Comparison of ENCODE assay signal across 9 cellular contexts in the genomic region with DNA sequence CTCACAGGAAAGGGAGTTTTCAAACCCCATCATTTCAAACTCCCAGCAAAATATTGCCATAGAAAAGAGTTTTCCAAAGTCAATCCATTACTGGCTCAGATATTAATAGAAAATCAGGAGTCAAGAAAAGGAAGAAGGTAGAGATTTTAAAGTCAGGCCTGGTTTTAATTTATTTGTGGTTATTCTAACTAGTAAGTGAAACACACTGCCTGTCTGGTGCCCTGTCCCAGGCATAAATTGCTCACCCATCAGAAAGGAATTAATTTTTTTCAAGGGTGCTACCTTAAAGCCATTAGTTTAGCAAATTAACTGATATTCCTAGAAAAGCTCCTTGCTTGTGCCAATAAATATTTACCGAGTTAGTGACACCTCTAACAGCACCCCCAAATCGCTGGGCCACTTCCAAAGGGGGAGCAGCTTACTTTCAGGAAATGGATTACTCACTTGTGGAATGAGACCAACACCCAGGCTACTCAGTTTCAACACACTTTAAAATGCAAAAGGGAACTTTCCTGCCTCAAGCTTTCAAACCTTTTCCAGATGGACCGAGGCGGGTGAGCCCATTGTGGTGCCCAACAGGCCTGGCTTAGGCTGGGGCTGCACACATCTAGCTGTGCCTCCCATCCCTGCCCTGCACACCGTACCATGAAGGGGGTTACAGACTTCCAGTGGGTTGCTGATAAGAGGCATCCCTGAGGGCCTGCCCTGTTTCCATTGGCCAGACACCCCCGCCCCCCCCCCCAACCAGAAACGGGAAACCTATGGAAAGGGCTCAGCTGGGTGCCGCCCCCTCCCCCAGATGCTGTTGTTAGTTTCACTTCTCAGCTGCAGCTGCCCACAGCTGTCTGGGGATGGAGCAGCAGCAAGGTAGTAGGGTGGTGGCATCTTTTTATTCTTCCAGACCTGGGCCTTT.
DNase-seq lines count a peak whose midpoint lies in the region; ATAC-seq and TF ChIP-seq lines count a peak whose summit lies in the region.
"Had no signal": no experiment of that assay in that cellular context is flagged by ENCODE, and none has a peak within 500 bp of the region (broad histone marks: within the 10 kb centered on the region; RNA-seq: fewer than 3 reads in every experiment).

No MANE protein-coding gene starts in this region.

- peaks cover 0 to 8% of the 10 kb centered on the region in 2 donors for H3K36me3 Mint-ChIP-seq in stimulated activated naive B cell treated with anti-CD40 and anti-IgM and Interleukin-4, amounts not matched to agents 10 μg/mL and 1 μg/mL and 100 μg/mL, for 72 hours

- H3F3A ChIP-seq in GM23248 (ENCODE audit: insufficient read depth), result peaks cover 50% of the 10 kb centered on the region

- no peaks in the 10 kb centered on the region for H3K9me3 ChIP-seq in GM23248 (ENCODE audit: low read depth)
- H3K9me3 ChIP-seq in right cardiac atrium (ENCODE audit: control insufficient read depth, low read length), result no peaks in the 10 kb centered on the region
- no peaks in the 10 kb centered on the region for H3K9me3 ChIP-seq in prostate gland

- peaks cover 75% of the 10 kb centered on the region for H3K4me1 ChIP-seq in GM23248 (ENCODE audit: insufficient read depth)
- peaks cover 23% of the 10 kb centered on the region for H3K4me1 ChIP-seq in right cardiac atrium (ENCODE audit: control insufficient read depth, insufficient read depth, low read length)
- H3K4me1 ChIP-seq in prostate gland (replicated peaks), result no peaks in the 10 kb centered on the region

- no peak for TF ChIP-seq CTCF in prostate gland (IDR thresholded peaks at IDR 0.05)

- H3K9me2 ChIP-seq in GM23248 (ENCODE audit: insufficient read depth), result no peaks in the 10 kb centered on the region

- H3K27ac Mint-ChIP-seq in stimulated activated naive B cell treated with anti-CD40 and anti-IgM and Interleukin-4, amounts not matched to agents 10 μg/mL and 1 μg/mL and 100 μg/mL, for 72 hours, result no peak overlapping the region

- in situ Hi-C loops in GM23248 (cut with MboI), result no loop called here

- peaks cover 86% of the 10 kb centered on the region for H3K79me2 ChIP-seq in GM23248 (ENCODE audit: insufficient read depth)

- no peaks in the 10 kb centered on the region for H3K9me3 Mint-ChIP-seq in stimulated activated naive B cell treated with anti-CD40 and anti-IgM and Interleukin-4, amounts not matched to agents 10 μg/mL and 1 μg/mL and 100 μg/mL, for 72 hours

- no peaks in the 10 kb centered on the region for H4K20me1 ChIP-seq in GM23248 (ENCODE audit: insufficient read depth)

- no peak for TF ChIP-seq POLR2A in prostate gland (IDR thresholded peaks at IDR 0.05)

- H3K4me3 ChIP-seq in GM23248 (peak overlapping the region; percentile 38; the same call in 1 of the 2 replicates), right cardiac atrium (ENCODE audit: low read length) (no peak overlapping the region), prostate gland (no peak overlapping the region)

- H3K4me3 Mint-ChIP-seq in stimulated activated naive B cell treated with anti-CD40 and anti-IgM and Interleukin-4, amounts not matched to agents 10 μg/mL and 1 μg/mL and 100 μg/mL, for 72 hours, result no peak overlapping the region

- peak overlapping the region; percentile 76 for H3K4me2 ChIP-seq in GM23248 (ENCODE audit: unreplicated experiment)

- peak; percentile 94 for DNase-seq in GM23248
- DNase-seq in amniotic stem cell (lab: John Stamatoyannopoulos, UW), result peak; percentile 63
- DNase-seq in right cardiac atrium, result peak; percentile 70 to 80 (median 72)
- DNase-seq in stimulated activated naive B cell treated with anti-CD40 and anti-IgM and Interleukin-4, amounts not matched to agents 10 μg/mL and 1 μg/mL and 100 μg/mL, for 72 hours, result no peak
- no peak for DNase-seq in activated naive CD4-positive, alpha-beta T cell treated with anti-CD3 and anti-CD28 coated beads, Interleukin-2, amount 50 U/mL, for 16 hours
- DNase-seq in activated CD8-positive, alpha-beta memory T cell treated with anti-CD3 and anti-CD28 coated beads for 24 hours, result no peak
- no peak for DNase-seq in prostate gland (ENCODE audit: low spot score)
- DNase-seq: activated gamma-delta T cell treated with Interleukin-2 at 50 U/mL for 16 hours had no signal

- H3K27me3 ChIP-seq in GM23248 (replicated peaks; ENCODE audit: insufficient read depth), result no peaks in the 10 kb centered on the region
- no peaks in the 10 kb centered on the region for H3K27me3 ChIP-seq in right cardiac atrium (ENCODE audit: control insufficient read depth, insufficient read depth)
- no peaks in the 10 kb centered on the region for H3K27me3 ChIP-seq in prostate gland (replicated peaks; ENCODE audit: insufficient read depth)

- no peaks in the 10 kb centered on the region for H3K27me3 Mint-ChIP-seq in stimulated activated naive B cell treated with anti-CD40 and anti-IgM and Interleukin-4, amounts not matched to agents 10 μg/mL and 1 μg/mL and 100 μg/mL, for 72 hours

- peaks cover 6 to 8% of the 10 kb centered on the region in 2 donors for H3K4me1 Mint-ChIP-seq in stimulated activated naive B cell treated with anti-CD40 and anti-IgM and Interleukin-4, amounts not matched to agents 10 μg/mL and 1 μg/mL and 100 μg/mL, for 72 hours

- intact Hi-C loops in right cardiac atrium (cut with DNase I), result no loop called here
- intact Hi-C loops in prostate gland (cut with DNase I), result no loop called here

- ATAC-seq in right cardiac atrium (peak; percentile 3 to 23), GM18861 (IDR thresholded peaks at IDR 0.05; ENCODE audit: unreplicated experiment) (no peak)
- peak; percentile 57 to 91 for ATAC-seq in stimulated activated naive B cell treated with anti-CD40 and anti-IgM and Interleukin-4, amounts not matched to agents 10 μg/mL and 1 μg/mL and 100 μg/mL, for 72 hours (replicated peaks)

- H3K9ac ChIP-seq in GM23248, result peak overlapping the region; percentile 55

- WGBS in GM23248 (ENCODE audit: low coverage in 1 of 2, low lambda C conversion rate in 2 of 2, missing lambda C conversion rate in 2 of 2), 2 experiments, result 2 to 3% methylated on average over 7 to 8 of the region's 8 CpGs
- 23% methylated on average over 8 of the region's 8 CpGs for WGBS in right cardiac atrium
- WGBS in prostate gland, result 50% methylated on average over 8 of the region's 8 CpGs

- H3K27ac ChIP-seq in GM23248, result peak overlapping the region; percentile 88
- peak overlapping the region; percentile 55 for H3K27ac ChIP-seq in right cardiac atrium (ENCODE audit: low read length)
- H3K27ac ChIP-seq in prostate gland, result peak overlapping the region in 1 of 2 donors; percentile 15

- no peak overlapping the region for H2AFZ ChIP-seq in GM23248

- H3K36me3 ChIP-seq in GM23248 (ENCODE audit: low read depth) (no peaks in the 10 kb centered on the region), prostate gland (no peaks in the 10 kb centered on the region)

Comparison
In these comparisons a context has a peak if more than half of its experiments do, and no peak if none do; other contexts are left out.
1. DNase-seq: peak in GM23248 (single experiment), amniotic stem cell (single experiment) and right cardiac atrium (3 of 3); none in stimulated activated naive B cell treated with anti-CD40 and anti-IgM and Interleukin-4, amounts not matched to agents 10 μg/mL and 1 μg/mL and 100 μg/mL, for 72 hours (single experiment), activated naive CD4-positive, alpha-beta T cell treated with anti-CD3 and anti-CD28 coated beads, Interleukin-2, amount 50 U/mL, for 16 hours (single experiment), activated CD8-positive, alpha-beta memory T cell treated with anti-CD3 and anti-CD28 coated beads for 24 hours (single experiment) and prostate gland (single experiment).